In the genomic region with DNA sequence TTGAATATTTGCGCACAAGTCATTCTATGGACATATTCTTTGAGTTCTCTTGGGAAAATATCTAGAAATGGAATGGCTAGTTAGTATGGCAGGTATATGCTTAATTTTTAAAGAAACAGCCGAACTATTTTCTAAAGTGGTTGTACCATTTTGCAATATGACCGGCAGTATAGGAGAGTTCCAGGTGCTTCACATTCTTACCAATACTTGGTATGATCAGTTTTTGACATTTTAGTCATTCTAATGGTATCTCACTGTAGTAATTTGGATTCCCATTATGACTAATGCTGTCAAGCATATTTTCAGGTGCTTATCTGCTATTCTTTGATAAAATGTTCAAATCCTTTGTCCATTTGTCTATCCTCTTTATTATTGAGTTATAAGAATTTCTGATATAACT, we compare ENCODE assay signal across 1 cellular context.
TF ChIP-seq lines count a peak whose summit lies in the region.

No MANE protein-coding gene starts in this region.

TF ChIP-seq in GM12878, 131 proteins besides CTCF, POLR2A, EP300 and RAD21:
- no peak for TF ChIP-seq MTA2 (IDR thresholded peaks at IDR 0.05; ENCODE audit: low read depth)
- no peak for TF ChIP-seq RB1 (IDR thresholded peaks at IDR 0.05; ENCODE audit: borderline replicate concordance)
- no peak for TF ChIP-seq CHD2 (IDR thresholded peaks at IDR 0.05; ENCODE audit: borderline replicate concordance, low read depth, low read length)
- TF ChIP-seq KAT2A (conservative IDR thresholded peaks at IDR 0.05; ENCODE audit: control insufficient read depth, low read depth, low read length), result no peak
- no peak for TF ChIP-seq MTA3 (IDR thresholded peaks at IDR 0.05; ENCODE audit: borderline replicate concordance, low read length)
TF ChIP-seq in GM12878: peak in this region for 0.
